ENCODE assay signal across 11 cellular contexts in genomic region chr2:201073071-201073470, GRCh38. TPM values are rescaled to one million over a fixed set of nuclear protein-coding genes. Genes with fewer than 3 reads are reported as not detected.
DNase-seq lines count a peak whose midpoint lies in the region; ATAC-seq, FAIRE-seq and TF ChIP-seq lines count a peak whose summit lies in the region.
"Had no signal": no experiment of that assay in that cellular context is flagged by ENCODE, and none has a peak within 500 bp of the region (broad histone marks: within the 10 kb centered on the region; RNA-seq: fewer than 3 reads in every experiment).

No MANE protein-coding gene starts in this region.

- H3K9me3 ChIP-seq in A549, result no peaks in the 10 kb centered on the region
- H3K9me3 ChIP-seq: transverse colon had no signal

- ATAC-seq in A549 (no peak), GM18909 (IDR thresholded peaks at IDR 0.05; ENCODE audit: poor library complexity, unreplicated experiment) (no peak), GM19463 (IDR thresholded peaks at IDR 0.05; ENCODE audit: unreplicated experiment) (no peak)
- ATAC-seq in activated CD8-positive, alpha-beta T cell treated with anti-CD3 and anti-CD28 coated beads for 36 hours, result no peak
- ATAC-seq: left cardiac atrium had no signal

- H3K9me3 Mint-ChIP-seq in activated CD8-positive, alpha-beta T cell treated with anti-CD3 and anti-CD28 coated beads for 36 hours, result no peaks in the 10 kb centered on the region
- H3K9me3 Mint-ChIP-seq in immature natural killer cell, result no peaks in the 10 kb centered on the region

- CTCF ChIA-PET in A549 (lab: Yijun Ruan, JAX), result interaction anchor here (1.2 kb wide), 1 partner anchor 85 kb away, joined by 5 read pairs; no protein-coding TSS in a partner anchor
- CTCF ChIA-PET in activated CD8-positive, alpha-beta T cell treated with anti-CD3 and anti-CD28 coated beads for 36 hours (lab: Charles Lee), result interaction anchor here (1.2 to 5.4 kb wide), 2 partner anchors 12 to 108 kb away, joined by 3 to 64 read pairs; partner anchors contain the start of gene ORC2

- H3K4me3 ChIP-seq in A549 (peak overlapping the region; percentile 61), GM12865 (ENCODE audit: low read depth, low read length) (peak overlapping the region; percentile 97)

- H3K4me1 ChIP-seq in A549, result peaks cover 27% of the 10 kb centered on the region; the same call in 2 of the 3 replicates

- peaks cover 37% of the 10 kb centered on the region for H3K4me1 Mint-ChIP-seq in activated CD8-positive, alpha-beta T cell treated with anti-CD3 and anti-CD28 coated beads for 36 hours (ENCODE audit: low read depth)
- peaks cover 44 to 53% of the 10 kb centered on the region in 2 donors for H3K4me1 Mint-ChIP-seq in immature natural killer cell

- 51% methylated on average over 1 of the region's 1 CpG for WGBS in A549 (ENCODE audit: missing lambda C conversion rate)

- TF ChIP-seq CTCF in A549 (IDR thresholded peaks at IDR 0.05) (no peak), GM12865 (IDR thresholded peaks at IDR 0.05; ENCODE audit: insufficient read depth, low read depth, low read length, missing control alignments) (no peak)
- TF ChIP-seq CTCF in activated CD8-positive, alpha-beta T cell treated with anti-CD3 and anti-CD28 coated beads for 36 hours (IDR thresholded peaks at IDR 0.05), result no peak

- TF ChIP-seq RAD21 in A549 (conservative IDR thresholded peaks at IDR 0.05 in 1 of 2, IDR thresholded peaks at IDR 0.05 in 1 of 2), result no peak

- H3K36me3 Mint-ChIP-seq in activated CD8-positive, alpha-beta T cell treated with anti-CD3 and anti-CD28 coated beads for 36 hours (ENCODE audit: low read depth), result peaks cover 11% of the 10 kb centered on the region
- no peaks in the 10 kb centered on the region for H3K36me3 Mint-ChIP-seq in immature natural killer cell

- peak overlapping the region; percentile 12 for H3K27ac Mint-ChIP-seq in activated CD8-positive, alpha-beta T cell treated with anti-CD3 and anti-CD28 coated beads for 36 hours
- peak overlapping the region in 4 of 6 donors; percentile 23 to 74 (median 45) for H3K27ac Mint-ChIP-seq in immature natural killer cell

- H3K4me3 Mint-ChIP-seq in activated CD8-positive, alpha-beta T cell treated with anti-CD3 and anti-CD28 coated beads for 36 hours, result peak overlapping the region; percentile 90
- H3K4me3 Mint-ChIP-seq in immature natural killer cell, result peak overlapping the region; percentile 34 to 74 (median 63)

- no peak for DNase-seq in A549 (ENCODE audit: low read depth in 1 of 2, low spot score in 1 of 2)
- no peak for DNase-seq in GM12865 (ENCODE audit: low read depth)
- no peak for DNase-seq in activated CD8-positive, alpha-beta T cell treated with anti-CD3 and anti-CD28 coated beads for 36 hours
- DNase-seq in immature natural killer cell, result no peak
- no peak for DNase-seq in iPS-NIHi7 (ENCODE audit: extremely low spot score)
- no peak for DNase-seq in NCI-H774 (lab: John Stamatoyannopoulos, UW)
- DNase-seq: DMS 273 treated with DMSO at 0.1 percent for 48 hours, left cardiac atrium, transverse colon had no signal

- no peak for FAIRE-seq in A549 (lab: Jason Lieb, UNC)

- H3K27me3 Mint-ChIP-seq in activated CD8-positive, alpha-beta T cell treated with anti-CD3 and anti-CD28 coated beads for 36 hours, result no peaks in the 10 kb centered on the region
- H3K27me3 Mint-ChIP-seq in immature natural killer cell (ENCODE audit: low read depth in 3 of 3), result peaks cover 7 to 13% (median 12%) of the 10 kb centered on the region in 3 donors

- POLR2A ChIA-PET in A549 (lab: Yijun Ruan, JAX), result no interaction called here
- POLR2A ChIA-PET in activated CD8-positive, alpha-beta T cell treated with anti-CD3 and anti-CD28 coated beads for 36 hours (lab: Charles Lee), result interaction anchor here (0.7 to 4.5 kb wide), 2 partner anchors 45 to 209 kb away, joined by 3 to 42 read pairs; partner anchors contain the start of gene CFLAR

- peak overlapping the region; percentile 80 for H3K4me2 ChIP-seq in A549

- no peak overlapping the region for H3K27ac ChIP-seq in A549

- no peak for TF ChIP-seq EP300 in A549 (IDR thresholded peaks at IDR 0.05)

- no peak for TF ChIP-seq POLR2A in A549 (IDR thresholded peaks at IDR 0.05; ENCODE audit: low read length)

- intact Hi-C loops in activated CD8-positive, alpha-beta T cell treated with anti-CD3 and anti-CD28 coated beads for 36 hours (cut with micrococcal nuclease), result loop anchor here (5.0 kb wide), 2 partner anchors 44 to 104 kb away; partner anchors contain the start of gene CFLAR

TF ChIP-seq in A549, 52 proteins besides CTCF, POLR2A, EP300 and RAD21:
- TF ChIP-seq NFE2L2 (conservative IDR thresholded peaks at IDR 0.05; ENCODE audit: low read length), result no peak
- no peak for TF ChIP-seq RNF2 (IDR thresholded peaks at IDR 0.05; ENCODE audit: borderline replicate concordance, low read depth)
- TF ChIP-seq ATOH8 (CRISPR knock-in tag; IDR thresholded peaks at IDR 0.05; ENCODE audit: low read depth), result no peak
- TF ChIP-seq PBX3 (IDR thresholded peaks at IDR 0.05), result no peak
- no peak for TF ChIP-seq JUNB (IDR thresholded peaks at IDR 0.05)
- TF ChIP-seq GATA3 (IDR thresholded peaks at IDR 0.05; ENCODE audit: borderline replicate concordance), result no peak

RNA-seq across cellular contexts. Expression of gene NDUFB3, which starts 1.3 kb away (rescaled TPM):
- polyA plus RNA-seq in A549 (2011; rRNA removed), result 103 and 162 TPM in 2 replicates
- polyA plus RNA-seq in A549 (2012; cell fraction: cytosol; rRNA removed), result 61.3 and 86.3 TPM in 2 replicates
- polyA plus RNA-seq in A549 (2012; cell fraction: nucleus; rRNA removed), result 12.8 and 25.2 TPM in 2 replicates
- 220 to 232 TPM (median 223 TPM) in 3 replicates for polyA plus RNA-seq in A549 (2017; fragmentation: RNase III; extraction: RNeasy Plus Mini Kit Qiagen cat#74134 plus additional on column Dnase treatment)
- polyA minus RNA-seq in A549 (2011; rRNA and poly(A)+ RNA removed), result 4.8 and 7.6 TPM in 2 replicates
- 100 to 1,000 TPM; 134 to 140 TPM for total RNA-seq in activated CD8-positive, alpha-beta T cell treated with anti-CD3 and anti-CD28 coated beads for 36 hours
- 100 to 1,000 TPM; 211 to 234 (median 225) TPM for polyA plus RNA-seq in immature natural killer cell

RNA-seq across cellular contexts. Expression of gene HYCC2, which starts 1.6 kb away (rescaled TPM):
- polyA plus RNA-seq in A549 (2011; rRNA removed) (5.8 and 7.3 TPM in 2 replicates), A549 (2017; fragmentation: RNase III; extraction: RNeasy Plus Mini Kit Qiagen cat#74134 plus additional on column Dnase treatment) (2.4 to 3.0 TPM (median 2.9 TPM) in 3 replicates), immature natural killer cell (10 to 100 TPM; 12.9 to 31.4 (median 22.1) TPM)
- 1.0 TPM in 2 replicates for polyA plus RNA-seq in A549 (2012; cell fraction: cytosol; rRNA removed)
- polyA plus RNA-seq in A549 (2012; cell fraction: nucleus; rRNA removed), result 0.94 and 1.5 TPM in 2 replicates
- 6.4 and 8.1 TPM in 2 replicates for polyA minus RNA-seq in A549 (2011; rRNA and poly(A)+ RNA removed)
- 10 to 100 TPM; 24.7 to 26.9 TPM for total RNA-seq in activated CD8-positive, alpha-beta T cell treated with anti-CD3 and anti-CD28 coated beads for 36 hours

RNA-seq across cellular contexts. Expression of gene CFLAR, which starts 42.9 kb away (rescaled TPM):
- 64.0 and 89.4 TPM in 2 replicates for polyA plus RNA-seq in A549 (2011; rRNA removed)
- 41.6 and 47.7 TPM in 2 replicates for polyA plus RNA-seq in A549 (2012; cell fraction: cytosol; rRNA removed)
- polyA plus RNA-seq in A549 (2012; cell fraction: nucleus; rRNA removed), result 44.8 and 63.7 TPM in 2 replicates
- polyA plus RNA-seq in A549 (2017; fragmentation: RNase III; extraction: RNeasy Plus Mini Kit Qiagen cat#74134 plus additional on column Dnase treatment), result 56.5 to 64.0 TPM (median 56.5 TPM) in 3 replicates
- 65.7 and 70.3 TPM in 2 replicates for polyA minus RNA-seq in A549 (2011; rRNA and poly(A)+ RNA removed)
- 100 to 1,000 TPM; 222 to 229 TPM for total RNA-seq in activated CD8-positive, alpha-beta T cell treated with anti-CD3 and anti-CD28 coated beads for 36 hours
- 100 to 1,000 TPM; 167 to 262 (median 242) TPM for polyA plus RNA-seq in immature natural killer cell
